ENCODE assay signal across 16 cellular contexts in the genomic region with DNA sequence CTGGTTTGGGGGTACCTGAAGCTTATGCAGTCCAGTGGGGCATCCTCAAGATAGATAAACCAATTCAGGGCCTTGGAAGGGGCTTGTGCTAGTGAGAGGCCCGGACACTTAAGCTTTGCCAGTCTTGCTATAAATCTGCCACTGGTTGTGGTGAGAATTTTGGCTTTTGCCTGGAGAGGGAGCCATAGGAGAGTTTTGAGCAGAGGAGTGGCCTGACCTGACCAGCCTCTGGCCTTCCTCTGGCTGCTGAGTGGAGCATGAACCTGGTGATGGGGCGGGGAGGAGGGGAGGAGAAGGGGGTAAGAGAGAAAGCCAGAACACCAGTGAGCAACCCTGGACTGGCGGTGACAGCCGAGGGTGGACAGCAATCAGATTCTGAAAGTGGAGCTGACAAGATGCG. TPM values are rescaled to one million over a fixed set of nuclear protein-coding genes. Genes with fewer than 3 reads are reported as not detected.
DNase-seq lines count a peak whose midpoint lies in the region; ATAC-seq and TF ChIP-seq lines count a peak whose summit lies in the region.
"Had no signal": no experiment of that assay in that cellular context is flagged by ENCODE, and none has a peak within 500 bp of the region (broad histone marks: within the 10 kb centered on the region; RNA-seq: fewer than 3 reads in every experiment).

No MANE protein-coding gene starts in this region.

- H3K27me3 Mint-ChIP-seq in WTC11 (ENCODE audit: low read depth) = peaks cover 6% of the 10 kb centered on the region
- H3K27me3 Mint-ChIP-seq in CD4-positive, alpha-beta T cell = peaks cover 8% of the 10 kb centered on the region
- H3K27me3 Mint-ChIP-seq in stimulated activated naive CD8-positive, alpha-beta T cell treated with anti-CD3 and anti-CD28 coated beads, Interleukin-15, amount 100 ng/mL, for 72 hours = peaks cover 9% of the 10 kb centered on the region
- H3K27me3 Mint-ChIP-seq: CD4-positive, alpha-beta memory T cell had no signal

- peaks cover 11% of the 10 kb centered on the region for H3K4me1 Mint-ChIP-seq in WTC11
- H3K4me1 Mint-ChIP-seq in CD4-positive, alpha-beta T cell (ENCODE audit: low read depth) = no peaks in the 10 kb centered on the region
- H3K4me1 Mint-ChIP-seq in stimulated activated naive CD8-positive, alpha-beta T cell treated with anti-CD3 and anti-CD28 coated beads, Interleukin-15, amount 100 ng/mL, for 72 hours = no peaks in the 10 kb centered on the region
- H3K4me1 Mint-ChIP-seq: CD4-positive, alpha-beta memory T cell; stimulated activated naive B cell treated with anti-CD40 and anti-IgM and Interleukin-4, amounts not matched to agents 10 μg/mL and 1 μg/mL and 100 μg/mL, for 72 hours had no signal

- in situ Hi-C loops in Caki2 (cut with HindIII; ENCODE audit: low pct_unique_long_range_greater_than_20kb, low sequenced_read_pairs) = no loop called here

- H3K4me3 Mint-ChIP-seq in WTC11 = no peak overlapping the region
- H3K4me3 Mint-ChIP-seq in CD4-positive, alpha-beta T cell = no peak overlapping the region
- no peak overlapping the region for H3K4me3 Mint-ChIP-seq in stimulated activated naive CD8-positive, alpha-beta T cell treated with anti-CD3 and anti-CD28 coated beads, Interleukin-15, amount 100 ng/mL, for 72 hours
- H3K4me3 Mint-ChIP-seq: CD4-positive, alpha-beta memory T cell; stimulated activated naive B cell treated with anti-CD40 and anti-IgM and Interleukin-4, amounts not matched to agents 10 μg/mL and 1 μg/mL and 100 μg/mL, for 72 hours had no signal

- no peaks in the 10 kb centered on the region; the same call in 1 of the 2 replicates for H3K36me3 Mint-ChIP-seq in WTC11
- peaks cover 49% of the 10 kb centered on the region for H3K36me3 Mint-ChIP-seq in CD4-positive, alpha-beta T cell (ENCODE audit: low read depth)

- DNase-seq in Caki2 (ENCODE audit: low read depth) (peak; percentile 16), HuH-7 (ENCODE audit: low spot score) (peak; percentile 69), WTC11 (ENCODE audit: low spot score) (peak; percentile 56), kidney tubule cell (ENCODE audit: low spot score) (peak; percentile 5), substantia nigra (lab: John Stamatoyannopoulos, UW) (no peak)
- no peak for DNase-seq in CD4-positive, alpha-beta T cell
- DNase-seq in stimulated activated naive CD8-positive, alpha-beta T cell treated with anti-CD3 and anti-CD28 coated beads, Interleukin-15, amount 100 ng/mL, for 72 hours = no peak
- DNase-seq: amygdala; CD4-positive, alpha-beta memory T cell; KG1; NCI-H446 treated with DMSO at 0.1 percent for 48 hours; stimulated activated naive B cell treated with anti-CD40 and anti-IgM and Interleukin-4, amounts not matched to agents 10 μg/mL and 1 μg/mL and 100 μg/mL, for 72 hours had no signal

- intact Hi-C loops in CD4-positive, alpha-beta T cell (cut with DNase I, micrococcal nuclease) = no loop called here

- H3K27me3 ChIP-seq in CD4-positive, alpha-beta T cell (ENCODE audit: control insufficient read depth, insufficient read depth, low read length) = no peaks in the 10 kb centered on the region

- no peak overlapping the region for H3K27ac Mint-ChIP-seq in WTC11
- H3K27ac Mint-ChIP-seq in CD4-positive, alpha-beta T cell = no peak overlapping the region
- no peak overlapping the region for H3K27ac Mint-ChIP-seq in stimulated activated naive CD8-positive, alpha-beta T cell treated with anti-CD3 and anti-CD28 coated beads, Interleukin-15, amount 100 ng/mL, for 72 hours
- H3K27ac Mint-ChIP-seq: CD4-positive, alpha-beta memory T cell; stimulated activated naive B cell treated with anti-CD40 and anti-IgM and Interleukin-4, amounts not matched to agents 10 μg/mL and 1 μg/mL and 100 μg/mL, for 72 hours had no signal

- no peaks in the 10 kb centered on the region for H3K9me3 Mint-ChIP-seq in WTC11
- no peaks in the 10 kb centered on the region for H3K9me3 Mint-ChIP-seq in CD4-positive, alpha-beta T cell
- H3K9me3 Mint-ChIP-seq in stimulated activated naive CD8-positive, alpha-beta T cell treated with anti-CD3 and anti-CD28 coated beads, Interleukin-15, amount 100 ng/mL, for 72 hours = no peaks in the 10 kb centered on the region
- H3K9me3 Mint-ChIP-seq: CD4-positive, alpha-beta memory T cell; stimulated activated naive B cell treated with anti-CD40 and anti-IgM and Interleukin-4, amounts not matched to agents 10 μg/mL and 1 μg/mL and 100 μg/mL, for 72 hours had no signal

- no peak overlapping the region for H3K27ac ChIP-seq in CD4-positive, alpha-beta T cell (ENCODE audit: low read depth, low read length)
- no peak overlapping the region for H3K27ac ChIP-seq in substantia nigra (ENCODE audit: low read depth, low read length, poor library complexity, severe bottlenecking)
- H3K27ac ChIP-seq: epithelial cell of prostate, SK-N-MC had no signal

- no peak for TF ChIP-seq CTCF in WTC11 (IDR thresholded peaks at IDR 0.05)
- no peak for TF ChIP-seq CTCF in CD4-positive, alpha-beta T cell (IDR thresholded peaks at IDR 0.05)

- no peaks in the 10 kb centered on the region for H3K9me3 ChIP-seq in CD4-positive, alpha-beta T cell (ENCODE audit: control insufficient read depth, low read length)

- POLR2A ChIA-PET in WTC11 (lab: Charles Lee) = no interaction called here
- POLR2A ChIA-PET in CD4-positive, alpha-beta T cell (lab: Charles Lee) = no interaction called here

- ATAC-seq in WTC11 (peak; percentile 94), HG02885 (IDR thresholded peaks at IDR 0.05; ENCODE audit: poor library complexity, unreplicated experiment) (no peak)
- no peak for ATAC-seq in CD4-positive, alpha-beta T cell (ENCODE audit: poor library complexity)
- no peak for ATAC-seq in stimulated activated naive CD8-positive, alpha-beta T cell treated with anti-CD3 and anti-CD28 coated beads, Interleukin-15, amount 100 ng/mL, for 72 hours
- ATAC-seq: stimulated activated naive B cell treated with anti-CD40 and anti-IgM and Interleukin-4, amounts not matched to agents 10 μg/mL and 1 μg/mL and 100 μg/mL, for 72 hours had no signal

- CTCF ChIA-PET in WTC11 (lab: Charles Lee) = interaction anchor here (0.7 to 2.1 kb wide), 10 partner anchors 9 to 453 kb away, joined by 3 to 6 read pairs (median 4); no protein-coding TSS in a partner anchor
- CTCF ChIA-PET in CD4-positive, alpha-beta T cell (lab: Charles Lee) = no interaction called here

TF ChIP-seq in WTC11, 78 proteins besides CTCF, POLR2A, EP300 and RAD21:
- TF ChIP-seq, protein P1, sequence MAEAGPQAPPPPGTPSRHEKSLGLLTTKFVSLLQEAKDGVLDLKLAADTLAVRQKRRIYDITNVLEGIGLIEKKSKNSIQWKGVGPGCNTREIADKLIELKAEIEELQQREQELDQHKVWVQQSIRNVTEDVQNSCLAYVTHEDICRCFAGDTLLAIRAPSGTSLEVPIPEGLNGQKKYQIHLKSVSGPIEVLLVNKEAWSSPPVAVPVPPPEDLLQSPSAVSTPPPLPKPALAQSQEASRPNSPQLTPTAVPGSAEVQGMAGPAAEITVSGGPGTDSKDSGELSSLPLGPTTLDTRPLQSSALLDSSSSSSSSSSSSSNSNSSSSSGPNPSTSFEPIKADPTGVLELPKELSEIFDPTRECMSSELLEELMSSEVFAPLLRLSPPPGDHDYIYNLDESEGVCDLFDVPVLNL (CRISPR knock-in tag; IDR thresholded peaks at IDR 0.05; ENCODE audit: borderline replicate concordance, low read depth) = no peak

RNA-seq across cellular contexts. Expression of a gene that starts 7.1 kb away (rescaled TPM):
- total RNA-seq in Caki2 (2014; rRNA removed; shearing (Covaris generic); ENCODE audit: low replicate concordance) = not detected in 2 replicates
- total RNA-seq in WTC11 (2021) = 7.3 to 10.9 TPM (median 8.4 TPM) in 3 replicates
- under 1 TPM in 1 of 2 experiments, not detected in 1; 0.17 TPM for total RNA-seq in CD4-positive, alpha-beta T cell
- total RNA-seq: CD4-positive, alpha-beta memory T cell had no signal

RNA-seq across cellular contexts. Expression of a gene that starts 25.6 kb away (rescaled TPM):
- total RNA-seq in Caki2 (2014; rRNA removed; shearing (Covaris generic); ENCODE audit: low replicate concordance) = not detected in 2 replicates
- total RNA-seq in WTC11 (2021) = 0.11 to 0.22 TPM in 2 of 3 replicates, not detected in the other
- total RNA-seq in CD4-positive, alpha-beta T cell = not detected
- total RNA-seq: activated CD8-positive, alpha-beta memory T cell treated with anti-CD3 and anti-CD28 coated beads for 36 hours had no signal

RNA-seq across cellular contexts. Expression of a gene that starts 48.2 kb away (rescaled TPM):
- 0.57 and 0.67 TPM in 2 replicates for total RNA-seq in Caki2 (2014; rRNA removed; shearing (Covaris generic); ENCODE audit: low replicate concordance)
- total RNA-seq in WTC11 (2021) = 0.62 to 0.77 TPM (median 0.73 TPM) in 3 replicates
- under 1 TPM in 1 of 2 experiments, not detected in 1; 0.58 TPM for total RNA-seq in CD4-positive, alpha-beta T cell
- total RNA-seq: activated CD8-positive, alpha-beta memory T cell treated with anti-CD3 and anti-CD28 coated beads for 36 hours had no signal

RNA-seq across cellular contexts. Expression of a gene that starts 59.3 kb away (rescaled TPM):
- total RNA-seq in Caki2 (2014; rRNA removed; shearing (Covaris generic); ENCODE audit: low replicate concordance) = 58.2 and 79.3 TPM in 2 replicates
- 97.3 to 113 TPM (median 107 TPM) in 3 replicates for total RNA-seq in WTC11 (2021)
- total RNA-seq in CD4-positive, alpha-beta T cell = 10 to 100 TPM; 79.9 to 84.2 TPM

Comparison
In these comparisons a context has a peak if more than half of its experiments do, and no peak if none do; other contexts are left out.
1. DNase-seq: peak in Caki2 (single experiment), HuH-7 (single experiment), WTC11 (single experiment) and kidney tubule cell (single experiment); none in CD4-positive, alpha-beta T cell (0 of 10), stimulated activated naive CD8-positive, alpha-beta T cell treated with anti-CD3 and anti-CD28 coated beads, Interleukin-15, amount 100 ng/mL, for 72 hours (0 of 2) and substantia nigra (0 of 49).